Comparison of ENCODE assay signal across 13 cellular contexts in genomic region chr7:43516581-43517342, GRCh38.
DNase-seq lines count a peak whose midpoint lies in the region; ATAC-seq, FAIRE-seq and TF ChIP-seq lines count a peak whose summit lies in the region.
"Had no signal": no experiment of that assay in that cellular context is flagged by ENCODE, and none has a peak within 500 bp of the region (broad histone marks: within the 10 kb centered on the region; RNA-seq: fewer than 3 reads in every experiment).

No MANE protein-coding gene starts in this region.

- H2AFZ ChIP-seq in HepG2 (ENCODE audit: low read length) = no peak overlapping the region

- no peak for DNase-seq in HepG2 (ENCODE audit: low spot score)
- DNase-seq in right lobe of liver = no peak
- DNase-seq in activated naive CD8-positive, alpha-beta T cell treated with anti-CD3 and anti-CD28 coated beads, Interleukin-2, amount 10 ng/mL, durations not matched to agents 7 days and 5 days = no peak
- DNase-seq in ureter (ENCODE audit: low spot score) = no peak
- DNase-seq in DMS153 (lab: John Stamatoyannopoulos, UW) = no peak
- DNase-seq in NCI-H69 (lab: John Stamatoyannopoulos, UW) = no peak
- DNase-seq in lower lobe of right lung = no peak
- DNase-seq: activated naive CD4-positive, alpha-beta T cell treated with anti-CD3 and anti-CD28 coated beads, Interleukin-2, amount 50 U/mL, for 16 hours; KG1; NCI-H774 had no signal

- POLR2A ChIA-PET in HepG2 (lab: Yijun Ruan, JAX) = no interaction called here
- POLR2A ChIA-PET in activated naive CD8-positive, alpha-beta T cell treated with anti-CD3 and anti-CD28 coated beads, Interleukin-2, amount 10 ng/mL, durations not matched to agents 7 days and 5 days (lab: Charles Lee) = no interaction called here

- TF ChIP-seq EP300 in HepG2 (IDR thresholded peaks at IDR 0.05; ENCODE audit: low read depth in 2 of 2, low read length in 2 of 2) = no peak
- TF ChIP-seq EP300 in HepG2 (CRISPR knock-in tag; IDR thresholded peaks at IDR 0.05; ENCODE audit: borderline replicate concordance) = no peak

- H3K4me1 Mint-ChIP-seq in activated naive CD8-positive, alpha-beta T cell treated with anti-CD3 and anti-CD28 coated beads, Interleukin-2, amount 10 ng/mL, durations not matched to agents 7 days and 5 days = peaks cover 7% of the 10 kb centered on the region

- H3K9me3 Mint-ChIP-seq in activated naive CD8-positive, alpha-beta T cell treated with anti-CD3 and anti-CD28 coated beads, Interleukin-2, amount 10 ng/mL, durations not matched to agents 7 days and 5 days = no peaks in the 10 kb centered on the region

- no peaks in the 10 kb centered on the region for H3K27me3 ChIP-seq in HepG2 (ENCODE audit: control insufficient read depth in 1 of 2, insufficient read depth in 2 of 2, low read length in 2 of 2)
- H3K27me3 ChIP-seq in right lobe of liver = no peaks in the 10 kb centered on the region
- H3K27me3 ChIP-seq in lower lobe of right lung (ENCODE audit: low read depth) = no peaks in the 10 kb centered on the region
- H3K27me3 ChIP-seq: suprapubic skin had no signal

- H3K9ac ChIP-seq in HepG2 (ENCODE audit: insufficient read depth, low read depth, low read length) = no peak overlapping the region

- intact Hi-C loops in HepG2 (cut with micrococcal nuclease; ENCODE audit: unreplicated experiment) = no loop called here
- intact Hi-C loops in right lobe of liver (cut with DNase I) = no loop called here
- intact Hi-C loops in lower lobe of right lung (cut with DNase I) = no loop called here

- BruUV-seq in HepG2 (replicated peaks; lab: Mats Ljungman, UMichigan) = no TSS peak

- FAIRE-seq in HepG2 (lab: Jason Lieb, UNC) = no peak

- CTCF ChIA-PET in HepG2 (lab: Yijun Ruan, JAX; ENCODE audit: low intra/inter-chr PET ratio, low total read pairs) = no interaction called here

- TF ChIP-seq POLR2A in HepG2 (IDR thresholded peaks at IDR 0.05; ENCODE audit: insufficient read depth in 1 of 2, low read depth in 2 of 2, low read length in 2 of 2) (no peak), right lobe of liver (IDR thresholded peaks at IDR 0.05) (no peak)

- H3K4me3 ChIP-seq in HepG2 (replicated peaks in 1 of 3; ENCODE audit: insufficient read depth in 1 of 3, low read depth in 2 of 3, low read length in 3 of 3) (no peak overlapping the region), right lobe of liver (no peak overlapping the region), lower lobe of right lung (no peak overlapping the region)
- H3K4me3 ChIP-seq: suprapubic skin had no signal

- TF ChIP-seq RAD21 in HepG2 (CRISPR knock-in tag; IDR thresholded peaks at IDR 0.05) = no peak

- no peak overlapping the region for H3K4me2 ChIP-seq in HepG2 (ENCODE audit: low read depth, low read length)

- in situ Hi-C loops in HepG2 (cut with HindIII; ENCODE audit: extremely low pct_ligation_motif_present, low pct_unique_long_range_greater_than_20kb) = no loop called here

- no peak overlapping the region for H3K27ac Mint-ChIP-seq in activated naive CD8-positive, alpha-beta T cell treated with anti-CD3 and anti-CD28 coated beads, Interleukin-2, amount 10 ng/mL, durations not matched to agents 7 days and 5 days

- H3K36me3 ChIP-seq in HepG2 (replicated peaks in 1 of 2; ENCODE audit: control insufficient read depth in 1 of 2, insufficient read depth in 2 of 2, low read length in 2 of 2) = no peaks in the 10 kb centered on the region
- no peaks in the 10 kb centered on the region for H3K36me3 ChIP-seq in right lobe of liver
- no peaks in the 10 kb centered on the region for H3K36me3 ChIP-seq in lower lobe of right lung
- H3K36me3 ChIP-seq: suprapubic skin had no signal

- no peaks in the 10 kb centered on the region for H3K9me3 ChIP-seq in HepG2 (ENCODE audit: low read length)
- H3K9me3 ChIP-seq in right lobe of liver = no peaks in the 10 kb centered on the region
- no peaks in the 10 kb centered on the region for H3K9me3 ChIP-seq in lower lobe of right lung
- H3K9me3 ChIP-seq: suprapubic skin had no signal

- H3K27ac ChIP-seq in HepG2 (ENCODE audit: extremely low read length, insufficient read depth, low read length) (no peak overlapping the region), right lobe of liver (no peak overlapping the region), lower lobe of right lung (no peak overlapping the region)
- H3K27ac ChIP-seq: suprapubic skin had no signal

- no peaks in the 10 kb centered on the region for H4K20me1 ChIP-seq in HepG2 (ENCODE audit: insufficient read depth, low read length)

- TF ChIP-seq CTCF in HepG2 (CRISPR knock-in tag; IDR thresholded peaks at IDR 0.05) (no peak), right lobe of liver (IDR thresholded peaks at IDR 0.05) (no peak), lower lobe of right lung (IDR thresholded peaks at IDR 0.05) (no peak)

- no peaks in the 10 kb centered on the region for H3K79me2 ChIP-seq in HepG2 (ENCODE audit: insufficient read depth, low read length)

- 54% methylated on average over 9 of the region's 9 CpGs for whole genome bisulfite sequencing in HepG2 (ENCODE audit: low lambda C conversion rate)
- 68% methylated on average over 8 of the region's 9 CpGs for WGBS in right lobe of liver (ENCODE audit: insufficient coverage, low coverage, low lambda C conversion rate, missing lambda C conversion rate)

- H3K4me3 Mint-ChIP-seq in activated naive CD8-positive, alpha-beta T cell treated with anti-CD3 and anti-CD28 coated beads, Interleukin-2, amount 10 ng/mL, durations not matched to agents 7 days and 5 days = no peak overlapping the region

- H3K27me3 Mint-ChIP-seq in activated naive CD8-positive, alpha-beta T cell treated with anti-CD3 and anti-CD28 coated beads, Interleukin-2, amount 10 ng/mL, durations not matched to agents 7 days and 5 days = peaks cover 16% of the 10 kb centered on the region

- H3K36me3 Mint-ChIP-seq in activated naive CD8-positive, alpha-beta T cell treated with anti-CD3 and anti-CD28 coated beads, Interleukin-2, amount 10 ng/mL, durations not matched to agents 7 days and 5 days = no peaks in the 10 kb centered on the region

- H3K4me1 ChIP-seq in HepG2 (ENCODE audit: insufficient read depth, low read length) = peaks cover 23% of the 10 kb centered on the region
- H3K4me1 ChIP-seq in right lobe of liver = no peaks in the 10 kb centered on the region
- no peaks in the 10 kb centered on the region for H3K4me1 ChIP-seq in lower lobe of right lung

- ATAC-seq in HepG2 (no peak), right lobe of liver (no peak), HG03565 (IDR thresholded peaks at IDR 0.05; ENCODE audit: unreplicated experiment) (peak; percentile 60), lower lobe of right lung (no peak)
- peak; percentile 30 for ATAC-seq in activated naive CD8-positive, alpha-beta T cell treated with anti-CD3 and anti-CD28 coated beads, Interleukin-2, amount 10 ng/mL, durations not matched to agents 7 days and 5 days (ENCODE audit: low read depth)
- ATAC-seq: HCT116 had no signal

TF ChIP-seq in HepG2, 621 proteins besides CTCF, POLR2A, EP300 and RAD21:
- TF ChIP-seq RNF2 (conservative IDR thresholded peaks at IDR 0.05; ENCODE audit: low read depth) = no peak
- TF ChIP-seq ZNF256 (CRISPR knock-in tag; conservative IDR thresholded peaks at IDR 0.05) = no peak
- TF ChIP-seq PTBP1 (IDR thresholded peaks at IDR 0.05; ENCODE audit: low read depth, low read length, poor library complexity, severe bottlenecking) = no peak
- TF ChIP-seq, protein P1, sequence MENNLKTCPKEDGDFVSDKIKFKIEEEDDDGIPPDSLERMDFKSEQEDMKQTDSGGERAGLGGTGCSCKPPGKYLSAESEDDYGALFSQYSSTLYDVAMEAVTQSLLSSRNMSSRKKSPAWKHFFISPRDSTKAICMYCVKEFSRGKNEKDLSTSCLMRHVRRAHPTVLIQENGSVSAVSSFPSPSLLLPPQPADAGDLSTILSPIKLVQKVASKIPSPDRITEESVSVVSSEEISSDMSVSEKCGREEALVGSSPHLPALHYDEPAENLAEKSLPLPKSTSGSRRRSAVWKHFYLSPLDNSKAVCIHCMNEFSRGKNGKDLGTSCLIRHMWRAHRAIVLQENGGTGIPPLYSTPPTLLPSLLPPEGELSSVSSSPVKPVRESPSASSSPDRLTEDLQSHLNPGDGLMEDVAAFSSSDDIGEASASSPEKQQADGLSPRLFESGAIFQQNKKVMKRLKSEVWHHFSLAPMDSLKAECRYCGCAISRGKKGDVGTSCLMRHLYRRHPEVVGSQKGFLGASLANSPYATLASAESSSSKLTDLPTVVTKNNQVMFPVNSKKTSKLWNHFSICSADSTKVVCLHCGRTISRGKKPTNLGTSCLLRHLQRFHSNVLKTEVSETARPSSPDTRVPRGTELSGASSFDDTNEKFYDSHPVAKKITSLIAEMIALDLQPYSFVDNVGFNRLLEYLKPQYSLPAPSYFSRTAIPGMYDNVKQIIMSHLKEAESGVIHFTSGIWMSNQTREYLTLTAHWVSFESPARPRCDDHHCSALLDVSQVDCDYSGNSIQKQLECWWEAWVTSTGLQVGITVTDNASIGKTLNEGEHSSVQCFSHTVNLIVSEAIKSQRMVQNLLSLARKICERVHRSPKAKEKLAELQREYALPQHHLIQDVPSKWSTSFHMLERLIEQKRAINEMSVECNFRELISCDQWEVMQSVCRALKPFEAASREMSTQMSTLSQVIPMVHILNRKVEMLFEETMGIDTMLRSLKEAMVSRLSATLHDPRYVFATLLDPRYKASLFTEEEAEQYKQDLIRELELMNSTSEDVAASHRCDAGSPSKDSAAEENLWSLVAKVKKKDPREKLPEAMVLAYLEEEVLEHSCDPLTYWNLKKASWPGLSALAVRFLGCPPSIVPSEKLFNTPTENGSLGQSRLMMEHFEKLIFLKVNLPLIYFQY (CRISPR knock-in tag; IDR thresholded peaks at IDR 0.05; ENCODE audit: borderline replicate concordance) = no peak
- peak; percentile 63 for TF ChIP-seq MAFF (IDR thresholded peaks at IDR 0.05; ENCODE audit: low read depth, low read length)
- TF ChIP-seq MAFK (conservative IDR thresholded peaks at IDR 0.05 in 1 of 2, IDR thresholded peaks at IDR 0.05 in 1 of 2; ENCODE audit: low read length in 2 of 2) = peak; percentile 60 to 79

Comparison
In these comparisons a context has a peak if more than half of its experiments do, and no peak if none do; other contexts are left out.
1. ATAC-seq: peak in HG03565 (single experiment) and activated naive CD8-positive, alpha-beta T cell treated with anti-CD3 and anti-CD28 coated beads, Interleukin-2, amount 10 ng/mL, durations not matched to agents 7 days and 5 days (single experiment); none in HepG2 (single experiment), right lobe of liver (0 of 4) and lower lobe of right lung (0 of 2).